ENCODE assay signal across 23 cellular contexts in genomic region chr10:118116555-118117311, GRCh38.
DNase-seq lines count a peak whose midpoint lies in the region; ATAC-seq and TF ChIP-seq lines count a peak whose summit lies in the region.
"Had no signal": no experiment of that assay in that cellular context is flagged by ENCODE, and none has a peak within 500 bp of the region (broad histone marks: within the 10 kb centered on the region; RNA-seq: fewer than 3 reads in every experiment).

No MANE protein-coding gene starts in this region.

- H3K23ac ChIP-seq in neuronal stem cell (ENCODE audit: low read depth, low read length, poor library complexity), result no peak overlapping the region

- no peak overlapping the region for H3K4ac ChIP-seq in neuronal stem cell (ENCODE audit: low read length)

- H3K36me3 ChIP-seq in esophagus muscularis mucosa, result no peaks in the 10 kb centered on the region
- no peaks in the 10 kb centered on the region for H3K36me3 ChIP-seq in neuronal stem cell (replicated peaks in 1 of 2; ENCODE audit: control insufficient read depth in 2 of 2, insufficient read depth in 2 of 2, low read length in 2 of 2)
- H3K36me3 ChIP-seq: gastrocnemius medialis, neutrophil, tibial nerve had no signal

- H2AFZ ChIP-seq in neuronal stem cell (ENCODE audit: low read length), result no peak overlapping the region

- no peaks in the 10 kb centered on the region for H3K9me3 ChIP-seq in esophagus muscularis mucosa
- no peaks in the 10 kb centered on the region for H3K9me3 ChIP-seq in neuronal stem cell (replicated peaks in 1 of 2; ENCODE audit: control insufficient read depth in 2 of 2, insufficient read depth in 1 of 2, low read depth in 1 of 2, low read length in 2 of 2)
- H3K9me3 ChIP-seq: gastrocnemius medialis, neutrophil, tibial nerve had no signal

- H2AK5ac ChIP-seq in neuronal stem cell (ENCODE audit: low read depth, low read length), result no peak overlapping the region

- no peak overlapping the region for H4K8ac ChIP-seq in neuronal stem cell (ENCODE audit: low read depth, low read length)

- H2BK12ac ChIP-seq in neuronal stem cell (ENCODE audit: low read length), result no peak overlapping the region

- TF ChIP-seq POLR2A in esophagus muscularis mucosa (IDR thresholded peaks at IDR 0.05; ENCODE audit: low read depth), result no peak

- no peak for DNase-seq in Right ventricle myocardium superior
- DNase-seq in cardiac septum (ENCODE audit: low spot score), result no peak
- DNase-seq in esophagus muscularis mucosa (ENCODE audit: extremely low spot score), result no peak
- no peak for DNase-seq in neuronal stem cell (ENCODE audit: low spot score)
- DNase-seq in NCI-H526 treated with DMSO at 0.1 percent for 48 hours (lab: John Stamatoyannopoulos, UW), result no peak
- DNase-seq in inferior parietal cortex (ENCODE audit: extremely low spot score), result no peak
- no peak for DNase-seq in RKO (ENCODE audit: low spot score)
- no peak for DNase-seq in GM10266 (ENCODE audit: extremely low spot score)
- DNase-seq: activated CD4-positive, CD25-positive, alpha-beta regulatory T cell treated with anti-CD3 and anti-CD28 coated beads, Interleukin-2, amount 50 U/mL, for 72 hours; amniotic stem cell; CD4-positive, alpha-beta T cell; cerebellar nuclear complex; endodermal cell; gastrocnemius medialis; Karpas-422; mesendoderm; NCI-H1436; NCI-H345; stimulated activated CD4-positive, alpha-beta T cell treated with anti-CD3 and anti-CD28 coated beads, Interleukin-4, amount 100 ng/mL, for 4 hours; T-helper 2 cell had no signal

- no peak overlapping the region for H4K91ac ChIP-seq in neuronal stem cell (ENCODE audit: low read depth, low read length, poor library complexity)

- H3K27me3 ChIP-seq in esophagus muscularis mucosa, result no peaks in the 10 kb centered on the region
- H3K27me3 ChIP-seq in neuronal stem cell (ENCODE audit: control insufficient read depth in 3 of 3, insufficient read depth in 3 of 3, low read depth in 1 of 3, low read length in 3 of 3), result peaks cover 0 to 18% (median 0%) of the 10 kb centered on the region in 3 experiments
- H3K27me3 ChIP-seq: gastrocnemius medialis, tibial nerve had no signal

- no peak overlapping the region for H2BK5ac ChIP-seq in neuronal stem cell (ENCODE audit: low read length)

- H3K4me3 ChIP-seq in esophagus muscularis mucosa, result peak overlapping the region; percentile 2 to 31 (median 16)
- H3K4me3 ChIP-seq in neuronal stem cell (ENCODE audit: low read length in 2 of 2), result no peak overlapping the region
- H3K4me3 ChIP-seq: skin epidermis, tibial nerve had no signal

- H3K14ac ChIP-seq in neuronal stem cell (ENCODE audit: low read length), result no peak overlapping the region

- no peaks in the 10 kb centered on the region for H3K79me1 ChIP-seq in neuronal stem cell (ENCODE audit: low read depth, low read length)

- H3K4me2 ChIP-seq in neuronal stem cell (ENCODE audit: insufficient read depth, low read length, poor library complexity, severe bottlenecking), result no peak overlapping the region

- H2BK15ac ChIP-seq in neuronal stem cell (ENCODE audit: low read length), result no peak overlapping the region

- intact Hi-C loops in Right ventricle myocardium superior (cut with DNase I) (no loop called here), cardiac septum (cut with DNase I) (no loop called here), esophagus muscularis mucosa (cut with DNase I) (no loop called here)

- H3K4me1 ChIP-seq in esophagus muscularis mucosa (peaks cover 0 to 29% (median 20%) of the 10 kb centered on the region in 4 donors), neuronal stem cell (ENCODE audit: control insufficient read depth in 2 of 2, insufficient read depth in 1 of 2, low read depth in 1 of 2, low read length in 2 of 2) (peaks cover 4 to 15% of the 10 kb centered on the region in 2 donors)
- H3K4me1 ChIP-seq: gastrocnemius medialis, tibial nerve had no signal

- WGBS in esophagus muscularis mucosa, result 56% methylated on average over 15 of the region's 15 CpGs
- WGBS in neuronal stem cell (ENCODE audit: extremely low coverage in 2 of 2, insufficient read length in 2 of 2, insufficient replicate concordance in 1 of 2), 2 donors, result no CpG with 5 or more reads among the region's 15 CpGs

- TF ChIP-seq CTCF in esophagus muscularis mucosa (IDR thresholded peaks at IDR 0.05), result no peak
- TF ChIP-seq CTCF in GM10266 (IDR thresholded peaks at IDR 0.05; ENCODE audit: control insufficient read depth, insufficient read depth, low read depth, missing control alignments), result no peak

- H2BK120ac ChIP-seq in neuronal stem cell (ENCODE audit: low read depth, low read length), result no peak overlapping the region

- no peak overlapping the region for H3K9ac ChIP-seq in neuronal stem cell (ENCODE audit: low read depth, low read length, poor library complexity)

- peak overlapping the region; percentile 44 to 63 (median 60) for H3K27ac ChIP-seq in esophagus muscularis mucosa (replicated peaks in 1 of 4)
- H3K27ac ChIP-seq in neuronal stem cell (replicated peaks; ENCODE audit: low read length), result peak overlapping the region; percentile 18
- H3K27ac ChIP-seq: gastrocnemius medialis, neutrophil, tibial nerve had no signal

- peak; percentile 56 for ATAC-seq in Right ventricle myocardium superior (ENCODE audit: poor library complexity)
- ATAC-seq: gastrocnemius medialis had no signal

- TF ChIP-seq EP300 in esophagus muscularis mucosa (IDR thresholded peaks at IDR 0.05), result no peak

- peak overlapping the region; percentile 39 for H3K18ac ChIP-seq in neuronal stem cell (ENCODE audit: low read length)

Comparison
In these comparisons a context has a peak if more than half of its experiments do, and no peak if none do; other contexts are left out.
1. H3K4me3 ChIP-seq: peak in esophagus muscularis mucosa (4 of 4); none in neuronal stem cell (0 of 2).